17 cellular contexts compared by ENCODE assay signal in the genomic region with DNA sequence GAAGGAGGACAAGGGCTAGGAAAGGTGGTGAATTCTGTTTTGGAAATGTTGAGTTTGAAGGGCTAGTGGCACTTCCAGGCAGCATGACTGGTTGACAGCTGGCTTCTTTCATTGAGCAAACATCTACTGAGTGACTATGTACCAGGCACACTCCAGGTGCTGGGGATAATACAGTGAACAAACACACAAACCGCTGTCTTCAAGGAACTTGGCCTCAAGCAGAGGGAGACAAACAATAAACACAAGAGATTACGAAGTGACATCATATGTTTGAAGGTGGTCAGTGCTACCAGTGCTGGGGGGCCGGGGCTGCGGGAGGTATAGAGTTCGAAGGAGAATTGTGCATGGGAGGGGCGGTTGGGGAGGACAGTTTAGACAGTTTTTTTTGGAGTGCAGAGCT.
A peak's percentile ranks its signal among the peaks of the same experiment; 100 is the strongest.
DNase-seq lines count a peak whose midpoint lies in the region; ATAC-seq and TF ChIP-seq lines count a peak whose summit lies in the region.
"Had no signal": no experiment of that assay in that cellular context is flagged by ENCODE, and none has a peak within 500 bp of the region (broad histone marks: within the 10 kb centered on the region; RNA-seq: fewer than 3 reads in every experiment).

No MANE protein-coding gene starts in this region.

- H3K36me3 ChIP-seq in Panc1 (ENCODE audit: control insufficient read depth, insufficient read depth, low read length): no peaks in the 10 kb centered on the region
- no peaks in the 10 kb centered on the region for H3K36me3 ChIP-seq in naive thymus-derived CD4-positive, alpha-beta T cell (ENCODE audit: control insufficient read depth in 2 of 3, insufficient read depth in 3 of 3, low read length in 3 of 3)
- H3K36me3 ChIP-seq: esophagus muscularis mucosa, left lung, WERI-Rb-1 had no signal

- H3K9me3 ChIP-seq in Panc1 (ENCODE audit: control insufficient read depth, insufficient read depth, low read depth, low read length): no peaks in the 10 kb centered on the region
- H3K9me3 ChIP-seq in naive thymus-derived CD4-positive, alpha-beta T cell (ENCODE audit: control insufficient read depth in 2 of 3, low read length in 3 of 3): no peaks in the 10 kb centered on the region
- H3K9me3 ChIP-seq: esophagus muscularis mucosa, left lung had no signal

- peaks cover 0 to 5% (median 0%) of the 10 kb centered on the region in 5 donors for H3K36me3 Mint-ChIP-seq in naive thymus-derived CD4-positive, alpha-beta T cell
- H3K36me3 Mint-ChIP-seq: type B pancreatic cell had no signal

- POLR2A ChIA-PET in Panc1 (lab: Charles Lee): interaction anchor here (0.6 kb wide), 1 partner anchor 180 kb away, joined by 3 read pairs; no protein-coding TSS in a partner anchor
- POLR2A ChIA-PET in naive thymus-derived CD4-positive, alpha-beta T cell (lab: Charles Lee): no interaction called here

- intact Hi-C loops in Panc1 (cut with micrococcal nuclease; ENCODE audit: unreplicated experiment): loop anchor here (10.0 kb wide), 1 partner anchor 375 kb away; no protein-coding TSS in a partner anchor
- intact Hi-C loops in naive thymus-derived CD4-positive, alpha-beta T cell (cut with micrococcal nuclease): no loop called here

- DNase-seq in NCI-H748 (lab: John Stamatoyannopoulos, UW; ENCODE audit: unreplicated experiment): peak; percentile 13
- no peak for DNase-seq in NCI-H748 treated with DMSO at 0.1 percent for 48 hours (lab: John Stamatoyannopoulos, UW)
- DNase-seq in H4 (ENCODE audit: low spot score): peak; percentile 62
- no peak for DNase-seq in Panc1 (ENCODE audit: low read depth, low spot score)
- DNase-seq in naive thymus-derived CD4-positive, alpha-beta T cell: no peak
- DNase-seq in stimulated activated CD4-positive, alpha-beta T cell treated with anti-CD3 and anti-CD28 coated beads, Interleukin-2, amount 100 ng/mL, for 24 hours: no peak
- no peak for DNase-seq in AG20443 (ENCODE audit: low spot score)
- DNase-seq: H7; left lung; right cardiac atrium; stimulated activated naive CD4-positive, alpha-beta T cell treated with Interleukin-2 at 50 U/mL for 16 hours; WERI-Rb-1 had no signal

- CTCF ChIA-PET in Panc1 (lab: Charles Lee): interaction anchor here (0.5 kb wide), 1 partner anchor 796 kb away, joined by 3 read pairs; no protein-coding TSS in a partner anchor
- CTCF ChIA-PET in naive thymus-derived CD4-positive, alpha-beta T cell (lab: Charles Lee): interaction anchor here (0.5 kb wide), 1 partner anchor 250 kb away, joined by 3 read pairs; no protein-coding TSS in a partner anchor

- BruUV-seq in Panc1 (replicated peaks; lab: Mats Ljungman, UMichigan): no TSS peak

- H3K27ac ChIP-seq in Panc1 (ENCODE audit: low read length): no peak overlapping the region
- H3K27ac ChIP-seq in naive thymus-derived CD4-positive, alpha-beta T cell (ENCODE audit: low read depth, low read length): no peak overlapping the region
- H3K27ac ChIP-seq: C4-2B, esophagus muscularis mucosa, left lung, WERI-Rb-1 had no signal

- H3K4me3 ChIP-seq in Panc1 (ENCODE audit: low read depth in 2 of 2, low read length in 2 of 2): no peak overlapping the region
- no peak overlapping the region for H3K4me3 ChIP-seq in naive thymus-derived CD4-positive, alpha-beta T cell (ENCODE audit: low read length)
- H3K4me3 ChIP-seq: esophagus muscularis mucosa, left lung had no signal

- peaks cover 6% of the 10 kb centered on the region; the same call in 1 of the 2 replicates for H3K4me1 ChIP-seq in Panc1 (ENCODE audit: control insufficient read depth, insufficient read depth, low read length)
- peaks cover 21 to 23% of the 10 kb centered on the region in 2 donors for H3K4me1 ChIP-seq in naive thymus-derived CD4-positive, alpha-beta T cell (ENCODE audit: control insufficient read depth in 2 of 2, insufficient read depth in 2 of 2, low read length in 2 of 2)

- H3K9me3 Mint-ChIP-seq in naive thymus-derived CD4-positive, alpha-beta T cell: no peaks in the 10 kb centered on the region
- H3K9me3 Mint-ChIP-seq: activated T-helper 1 cell treated with anti-CD3 and anti-CD28 coated beads, Interleukin-12 subunit alpha, Interleukin-12 subunit beta, Interleukin-2, Interleukin-4 antibody, amounts not matched to agents 30 ng/mL and 10 ng/mL and 1 ng/mL, durations not matched to agents 14 hours and 24 hours and 36 hours; type B pancreatic cell had no signal

- no peak for TF ChIP-seq CTCF in Panc1 (IDR thresholded peaks at IDR 0.05)

- H3K27me3 ChIP-seq in Panc1 (ENCODE audit: control insufficient read depth, insufficient read depth, low read length): peaks cover 3% of the 10 kb centered on the region; the same call in 1 of the 2 replicates
- H3K27me3 ChIP-seq in naive thymus-derived CD4-positive, alpha-beta T cell (ENCODE audit: control insufficient read depth in 2 of 2, insufficient read depth in 2 of 2, low read length in 2 of 2): no peaks in the 10 kb centered on the region
- H3K27me3 ChIP-seq: esophagus muscularis mucosa, left lung had no signal

- peaks cover 17 to 36% (median 26%) of the 10 kb centered on the region in 7 donors for H3K4me1 Mint-ChIP-seq in naive thymus-derived CD4-positive, alpha-beta T cell

- 0 out of 2 replicates have a peak, but pooled peaks have one; percentile 11 for ATAC-seq in Panc1
- ATAC-seq in naive thymus-derived CD4-positive, alpha-beta T cell: no peak
- ATAC-seq in GM21528 (IDR thresholded peaks at IDR 0.05; ENCODE audit: low FRiP score, unreplicated experiment): no peak
- ATAC-seq: left lung, right cardiac atrium had no signal

- H3K27ac Mint-ChIP-seq in naive thymus-derived CD4-positive, alpha-beta T cell: peak overlapping the region in 4 of 9 donors; percentile 2 to 81 (median 54)
- H3K27ac Mint-ChIP-seq: activated T-helper 1 cell treated with anti-CD3 and anti-CD28 coated beads, Interleukin-12 subunit alpha, Interleukin-12 subunit beta, Interleukin-2, Interleukin-4 antibody, amounts not matched to agents 30 ng/mL and 10 ng/mL and 1 ng/mL, durations not matched to agents 14 hours and 24 hours and 36 hours; type B pancreatic cell had no signal

- H3K27me3 Mint-ChIP-seq in naive thymus-derived CD4-positive, alpha-beta T cell: peaks cover 0 to 19% (median 0%) of the 10 kb centered on the region in 5 donors

- in situ Hi-C loops in Panc1 (cut with HindIII; ENCODE audit: low pct_unique_long_range_greater_than_20kb, low sequenced_read_pairs): no loop called here

- peak overlapping the region in 8 of 10 donors; percentile 0 to 77 (median 37) for H3K4me3 Mint-ChIP-seq in naive thymus-derived CD4-positive, alpha-beta T cell
- H3K4me3 Mint-ChIP-seq: activated T-helper 1 cell treated with anti-CD3 and anti-CD28 coated beads, Interleukin-12 subunit alpha, Interleukin-12 subunit beta, Interleukin-2, Interleukin-4 antibody, amounts not matched to agents 30 ng/mL and 10 ng/mL and 1 ng/mL, durations not matched to agents 14 hours and 24 hours and 36 hours; type B pancreatic cell had no signal

Comparison
In these comparisons a context has a peak if more than half of its experiments do, and no peak if none do; other contexts are left out.
1. DNase-seq: peak in NCI-H748 (single experiment) and H4 (single experiment); none in NCI-H748 treated with DMSO at 0.1 percent for 48 hours (single experiment), Panc1 (single experiment), naive thymus-derived CD4-positive, alpha-beta T cell (0 of 9), stimulated activated CD4-positive, alpha-beta T cell treated with anti-CD3 and anti-CD28 coated beads, Interleukin-2, amount 100 ng/mL, for 24 hours (0 of 2) and AG20443 (single experiment).